22 cellular contexts compared by ENCODE assay signal in genomic region chr7:130948913-130949312, GRCh38.
DNase-seq lines count a peak whose midpoint lies in the region; ATAC-seq and TF ChIP-seq lines count a peak whose summit lies in the region.
"Had no signal": no experiment of that assay in that cellular context is flagged by ENCODE, and none has a peak within 500 bp of the region (broad histone marks: within the 10 kb centered on the region; RNA-seq: fewer than 3 reads in every experiment).

No MANE protein-coding gene starts in this region.

- peaks cover 56% of the 10 kb centered on the region for H3K4me1 Mint-ChIP-seq in activated CD4-positive, alpha-beta T cell treated with anti-CD3 and anti-CD28 coated beads, Interleukin-2, amount 10 ng/mL, durations not matched to agents 7 days and 5 days
- H3K4me1 Mint-ChIP-seq in CD8-positive, alpha-beta T cell (ENCODE audit: low read depth) = peaks cover 61% of the 10 kb centered on the region
- H3K4me1 Mint-ChIP-seq in T-helper 17 cell = peaks cover 55% of the 10 kb centered on the region
- peaks cover 37 to 63% (median 59%) of the 10 kb centered on the region in 7 donors for H3K4me1 Mint-ChIP-seq in naive thymus-derived CD4-positive, alpha-beta T cell

- no peaks in the 10 kb centered on the region for H3K9me3 ChIP-seq in CD8-positive, alpha-beta T cell (ENCODE audit: low read length)
- no peaks in the 10 kb centered on the region for H3K9me3 ChIP-seq in T-helper 17 cell (ENCODE audit: control insufficient read depth, low read length, poor library complexity, severe bottlenecking)
- no peaks in the 10 kb centered on the region for H3K9me3 ChIP-seq in naive thymus-derived CD4-positive, alpha-beta T cell (ENCODE audit: control insufficient read depth in 2 of 3, low read length in 3 of 3)
- H3K9me3 ChIP-seq: BLaER1 treated with 17β-estradiol and CSF1 and Interleukin-3, amounts not matched to agents 10 nM and 100 nM; HAP-1; sigmoid colon had no signal

- no peak overlapping the region for H3K4me3 ChIP-seq in CD8-positive, alpha-beta T cell (ENCODE audit: low read depth, low read length)
- no peak overlapping the region for H3K4me3 ChIP-seq in naive thymus-derived CD4-positive, alpha-beta T cell (ENCODE audit: low read length)
- H3K4me3 ChIP-seq: BLaER1 treated with 17β-estradiol and CSF1 and Interleukin-3, amounts not matched to agents 10 nM and 100 nM; HAP-1; sigmoid colon had no signal

- H3K27ac ChIP-seq in CD8-positive, alpha-beta T cell (ENCODE audit: low read depth, low read length) = no peak overlapping the region
- peak overlapping the region; percentile 22 for H3K27ac ChIP-seq in naive thymus-derived CD4-positive, alpha-beta T cell (ENCODE audit: low read depth, low read length)
- H3K27ac ChIP-seq: BLaER1 treated with 17β-estradiol and CSF1 and Interleukin-3, amounts not matched to agents 10 nM and 100 nM; brain microvascular endothelial cell; foreskin keratinocyte; RWPE1; sigmoid colon had no signal

- no peak for TF ChIP-seq CTCF in CD8-positive, alpha-beta T cell (IDR thresholded peaks at IDR 0.05)

- POLR2A ChIA-PET in activated CD4-positive, alpha-beta T cell treated with anti-CD3 and anti-CD28 coated beads, Interleukin-2, amount 10 ng/mL, durations not matched to agents 7 days and 5 days (lab: Charles Lee) = interaction anchor here (0.6 to 2.5 kb wide), 3 partner anchors 8 to 71 kb away, joined by 4 to 7 read pairs (median 6); no protein-coding TSS in a partner anchor
- POLR2A ChIA-PET in CD8-positive, alpha-beta T cell (lab: Charles Lee) = interaction anchor here (0.7 to 0.9 kb wide), 2 partner anchors 9 to 21 kb away, joined by 5 to 6 read pairs; no protein-coding TSS in a partner anchor
- POLR2A ChIA-PET in naive thymus-derived CD4-positive, alpha-beta T cell (lab: Charles Lee) = no interaction called here

- CTCF ChIA-PET in activated CD4-positive, alpha-beta T cell treated with anti-CD3 and anti-CD28 coated beads, Interleukin-2, amount 10 ng/mL, durations not matched to agents 7 days and 5 days (lab: Charles Lee) = interaction anchor here (0.9 to 2.3 kb wide), 7 partner anchors 8 to 52 kb away, joined by 3 to 7 read pairs (median 3); no protein-coding TSS in a partner anchor
- CTCF ChIA-PET in CD8-positive, alpha-beta T cell (lab: Charles Lee) = no interaction called here
- CTCF ChIA-PET in naive thymus-derived CD4-positive, alpha-beta T cell (lab: Charles Lee) = interaction anchor here (0.7 kb wide), 1 partner anchor 12 kb away, joined by 3 read pairs; no protein-coding TSS in a partner anchor

- intact Hi-C loops in CD8-positive, alpha-beta T cell (cut with DNase I, micrococcal nuclease) = no loop called here
- intact Hi-C loops in naive thymus-derived CD4-positive, alpha-beta T cell (cut with micrococcal nuclease) = loop anchor here in 1 of 2 donors (1.0 kb wide), 1 partner anchor 7 kb away; no protein-coding TSS in a partner anchor

- no peak overlapping the region for H3K4me3 Mint-ChIP-seq in activated CD4-positive, alpha-beta T cell treated with anti-CD3 and anti-CD28 coated beads, Interleukin-2, amount 10 ng/mL, durations not matched to agents 7 days and 5 days
- H3K4me3 Mint-ChIP-seq in CD8-positive, alpha-beta T cell = no peak overlapping the region
- peak overlapping the region; percentile 67 for H3K4me3 Mint-ChIP-seq in T-helper 17 cell
- peak overlapping the region in 1 of 10 donors; percentile 13 for H3K4me3 Mint-ChIP-seq in naive thymus-derived CD4-positive, alpha-beta T cell

- no peak for DNase-seq in activated CD4-positive, alpha-beta T cell treated with anti-CD3 and anti-CD28 coated beads, Interleukin-2, amount 10 ng/mL, durations not matched to agents 7 days and 5 days
- DNase-seq in activated CD4-positive, alpha-beta T cell treated with anti-CD3 and anti-CD28 coated beads for 1 hour = no peak
- no peak for DNase-seq in CD8-positive, alpha-beta T cell
- no peak for DNase-seq in T-helper 17 cell
- no peak for DNase-seq in naive thymus-derived CD4-positive, alpha-beta T cell
- no peak for DNase-seq in cerebellar nuclear complex (lab: John Stamatoyannopoulos, UW)
- DNase-seq in NOMO-1 (lab: John Stamatoyannopoulos, UW; ENCODE audit: unreplicated experiment in 2 of 2) = no peak
- DNase-seq: activated CD4-positive, alpha-beta T cell treated with anti-CD3 and anti-CD28 coated beads, Interleukin-2, amount 50 U/mL, for 1 hour; brain microvascular endothelial cell; effector CD4-positive, alpha-beta T cell; foreskin keratinocyte; left cardiac atrium; mammary epithelial cell; NCI-H1048; NCI-H187; NCI-H524 treated with DMSO at 0.1 percent for 48 hours; sigmoid colon; stimulated activated CD4-positive, alpha-beta T cell treated with anti-CD3 and anti-CD28 coated beads, Interleukin-15, amount 100 ng/mL, for 24 hours had no signal

- H3K27ac Mint-ChIP-seq in activated CD4-positive, alpha-beta T cell treated with anti-CD3 and anti-CD28 coated beads, Interleukin-2, amount 10 ng/mL, durations not matched to agents 7 days and 5 days = peak overlapping the region; percentile 48
- H3K27ac Mint-ChIP-seq in CD8-positive, alpha-beta T cell = peak overlapping the region; percentile 25
- H3K27ac Mint-ChIP-seq in T-helper 17 cell = no peak overlapping the region
- H3K27ac Mint-ChIP-seq in naive thymus-derived CD4-positive, alpha-beta T cell = peak overlapping the region in 3 of 9 donors; percentile 14 to 68 (median 38)

- no peaks in the 10 kb centered on the region for H3K27me3 Mint-ChIP-seq in activated CD4-positive, alpha-beta T cell treated with anti-CD3 and anti-CD28 coated beads, Interleukin-2, amount 10 ng/mL, durations not matched to agents 7 days and 5 days
- no peaks in the 10 kb centered on the region for H3K27me3 Mint-ChIP-seq in CD8-positive, alpha-beta T cell (ENCODE audit: low read depth)
- no peaks in the 10 kb centered on the region for H3K27me3 Mint-ChIP-seq in T-helper 17 cell
- H3K27me3 Mint-ChIP-seq in naive thymus-derived CD4-positive, alpha-beta T cell = no peaks in the 10 kb centered on the region

- peaks cover 51% of the 10 kb centered on the region for H3K36me3 Mint-ChIP-seq in activated CD4-positive, alpha-beta T cell treated with anti-CD3 and anti-CD28 coated beads, Interleukin-2, amount 10 ng/mL, durations not matched to agents 7 days and 5 days (ENCODE audit: low read depth)
- H3K36me3 Mint-ChIP-seq in CD8-positive, alpha-beta T cell = peaks cover 43% of the 10 kb centered on the region
- peaks cover 5% of the 10 kb centered on the region for H3K36me3 Mint-ChIP-seq in T-helper 17 cell (ENCODE audit: low read depth)
- peaks cover 0 to 14% (median 9%) of the 10 kb centered on the region in 5 donors for H3K36me3 Mint-ChIP-seq in naive thymus-derived CD4-positive, alpha-beta T cell

- no peak for ATAC-seq in CD8-positive, alpha-beta T cell
- ATAC-seq in T-helper 17 cell = no peak
- ATAC-seq in naive thymus-derived CD4-positive, alpha-beta T cell = no peak
- ATAC-seq in HG03378 (IDR thresholded peaks at IDR 0.05; ENCODE audit: unreplicated experiment) = no peak
- ATAC-seq: foreskin keratinocyte, left cardiac atrium had no signal

- no peaks in the 10 kb centered on the region for H3K36me3 ChIP-seq in CD8-positive, alpha-beta T cell (ENCODE audit: insufficient read depth, low read length)
- peaks cover 0 to 15% (median 0%) of the 10 kb centered on the region in 3 experiments for H3K36me3 ChIP-seq in naive thymus-derived CD4-positive, alpha-beta T cell (ENCODE audit: control insufficient read depth in 2 of 3, insufficient read depth in 3 of 3, low read length in 3 of 3)
- H3K36me3 ChIP-seq: brain microvascular endothelial cell had no signal

- peaks cover 56% of the 10 kb centered on the region for H3K4me1 ChIP-seq in CD8-positive, alpha-beta T cell (ENCODE audit: insufficient read depth, low read length)
- H3K4me1 ChIP-seq in naive thymus-derived CD4-positive, alpha-beta T cell (ENCODE audit: control insufficient read depth in 2 of 2, insufficient read depth in 2 of 2, low read length in 2 of 2) = peaks cover 48 to 85% of the 10 kb centered on the region in 2 donors

- H3K27me3 ChIP-seq in CD8-positive, alpha-beta T cell (ENCODE audit: insufficient read depth, low read length) = no peaks in the 10 kb centered on the region
- H3K27me3 ChIP-seq in naive thymus-derived CD4-positive, alpha-beta T cell (ENCODE audit: control insufficient read depth in 2 of 2, insufficient read depth in 2 of 2, low read length in 2 of 2) = no peaks in the 10 kb centered on the region
- H3K27me3 ChIP-seq: BLaER1 treated with 17β-estradiol and CSF1 and Interleukin-3, amounts not matched to agents 10 nM and 100 nM; brain microvascular endothelial cell; foreskin keratinocyte; sigmoid colon had no signal

- H3K9me3 Mint-ChIP-seq in activated CD4-positive, alpha-beta T cell treated with anti-CD3 and anti-CD28 coated beads, Interleukin-2, amount 10 ng/mL, durations not matched to agents 7 days and 5 days = no peaks in the 10 kb centered on the region
- no peaks in the 10 kb centered on the region for H3K9me3 Mint-ChIP-seq in CD8-positive, alpha-beta T cell
- peaks cover 0 to 2% (median 0%) of the 10 kb centered on the region in 11 donors for H3K9me3 Mint-ChIP-seq in naive thymus-derived CD4-positive, alpha-beta T cell
